12 cellular contexts compared by ENCODE assay signal in the genomic region with DNA sequence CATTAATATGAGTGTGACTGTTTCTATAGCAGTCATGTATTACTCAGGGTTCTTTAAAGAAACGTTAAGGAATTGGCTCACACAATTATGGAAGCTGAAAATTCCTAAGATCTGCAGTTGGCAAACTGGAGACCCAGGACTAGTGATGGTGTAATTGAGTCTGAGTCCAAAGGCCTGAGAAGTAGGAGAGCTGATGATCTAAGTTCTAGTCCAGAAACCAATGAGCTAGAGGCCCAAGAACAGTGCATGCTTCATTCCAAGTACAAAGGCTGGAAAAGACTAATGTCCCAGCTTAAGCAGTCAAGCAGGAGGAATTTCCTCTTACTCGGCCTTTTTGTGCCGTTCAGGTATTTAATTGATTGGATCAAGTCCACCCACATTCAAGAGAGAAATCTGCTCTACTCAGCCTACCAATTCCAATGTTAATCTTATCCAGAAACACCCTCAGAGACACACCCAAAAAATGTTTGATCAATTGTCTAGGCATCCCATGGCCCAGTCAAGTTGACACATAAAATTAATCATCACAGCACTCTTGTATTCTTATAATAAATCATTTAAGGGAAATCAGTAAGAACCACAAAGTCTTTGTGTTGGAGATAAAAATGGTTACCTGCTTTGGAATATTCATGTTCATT.
"Had no signal": no experiment of that assay in that cellular context is flagged by ENCODE, and none has a peak within 500 bp of the region (broad histone marks: within the 10 kb centered on the region; RNA-seq: fewer than 3 reads in every experiment).

No MANE protein-coding gene starts in this region.

- H3K27me3 ChIP-seq: esophagus muscularis mucosa, gastrocnemius medialis, heart right ventricle, left lung, ovary had no signal

- H3K9me3 ChIP-seq: esophagus muscularis mucosa, gastrocnemius medialis, heart right ventricle, left lung, ovary had no signal

- H3K4me1 ChIP-seq: left lung had no signal

- H3K4me3 ChIP-seq: esophagus muscularis mucosa, gastrocnemius medialis, heart right ventricle, left lung, ovary had no signal

- H3K36me3 ChIP-seq: esophagus muscularis mucosa, gastrocnemius medialis, heart right ventricle, left lung, ovary had no signal

- DNase-seq: activated CD4-positive, alpha-beta T cell treated with anti-CD3 and anti-CD28 coated beads, Interleukin-2, amount 50 U/mL, for 1 hour; activated CD8-positive, alpha-beta memory T cell treated with anti-CD3 and anti-CD28 coated beads for 24 hours; activated naive CD8-positive, alpha-beta T cell treated with anti-CD3 and anti-CD28 coated beads for 36 hours; anterior cingulate cortex; gastrocnemius medialis; heart right ventricle; islet precursor cell; left lung; mammary epithelial cell; ovary had no signal

- ATAC-seq: gastrocnemius medialis; heart right ventricle; left lung; stimulated activated effector memory CD8-positive, alpha-beta T cell treated with anti-CD3 and anti-CD28 coated beads, Interleukin-12 subunit alpha, Interleukin-12 subunit beta, amount 100 ng/mL, for 72 hours had no signal

- H3K27ac ChIP-seq: esophagus muscularis mucosa, gastrocnemius medialis, heart right ventricle, left lung, ovary had no signal
